ENCODE assay signal across 10 cellular contexts in the genomic region with DNA sequence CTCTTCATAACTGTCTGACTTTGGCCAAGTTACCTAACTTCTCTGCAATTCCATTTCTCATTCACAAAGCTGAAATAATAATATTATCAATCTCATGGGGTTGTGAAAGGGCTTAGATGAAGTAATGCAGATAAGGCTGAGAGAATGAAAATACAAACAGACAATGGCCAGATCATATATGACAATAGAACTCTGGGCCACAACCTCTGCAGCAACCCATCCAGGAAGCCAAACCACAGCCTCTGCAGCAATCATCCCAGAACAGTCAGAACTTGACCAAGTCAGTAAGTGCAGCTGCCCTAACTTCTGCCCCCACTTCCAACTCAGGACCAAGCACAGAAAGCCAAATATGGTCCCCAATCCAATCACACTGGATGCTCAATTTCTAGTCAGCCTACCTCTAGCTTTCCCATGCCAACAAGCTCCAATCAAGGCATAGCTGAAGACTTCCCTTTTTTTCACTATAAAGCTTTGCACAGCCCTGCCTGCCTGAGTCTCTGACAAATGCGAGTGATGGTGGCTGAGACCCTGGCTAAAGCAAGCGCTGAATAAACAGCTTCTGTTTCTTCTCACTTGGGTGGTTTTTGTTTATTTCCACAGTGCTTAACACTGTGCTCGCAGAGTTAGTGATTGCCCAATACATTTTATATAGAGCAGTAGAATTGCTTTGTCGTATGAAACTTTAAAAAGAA. TPM values are rescaled to one million over a fixed set of nuclear protein-coding genes. Genes with fewer than 3 reads are reported as not detected.
DNase-seq lines count a peak whose midpoint lies in the region; ATAC-seq and TF ChIP-seq lines count a peak whose summit lies in the region.
"Had no signal": no experiment of that assay in that cellular context is flagged by ENCODE, and none has a peak within 500 bp of the region (broad histone marks: within the 10 kb centered on the region; RNA-seq: fewer than 3 reads in every experiment).

No MANE protein-coding gene starts in this region.

- H3K36me3 Mint-ChIP-seq in activated CD8-positive, alpha-beta T cell treated with anti-CD3 and anti-CD28 coated beads for 36 hours (ENCODE audit: low read depth): no peaks in the 10 kb centered on the region
- H3K36me3 Mint-ChIP-seq in progenitor cell of endocrine pancreas (ENCODE audit: insufficient read depth): no peaks in the 10 kb centered on the region

- H3K4me3 Mint-ChIP-seq in activated CD8-positive, alpha-beta T cell treated with anti-CD3 and anti-CD28 coated beads for 36 hours: no peak overlapping the region
- no peak overlapping the region for H3K4me3 Mint-ChIP-seq in progenitor cell of endocrine pancreas (ENCODE audit: low read depth)

- CTCF ChIA-PET in activated CD8-positive, alpha-beta T cell treated with anti-CD3 and anti-CD28 coated beads for 36 hours (lab: Charles Lee): interaction anchor here (1.1 to 3.7 kb wide), 8 partner anchors 20 to 481 kb away, joined by 3 to 31 read pairs (median 8); partner anchors contain the start of genes ATP6V1F and TNPO3

- H3K27ac ChIP-seq in DOHH2 (ENCODE audit: low read depth, low read length) (no peak overlapping the region), gastroesophageal sphincter (no peak overlapping the region), left ventricle myocardium inferior (replicated peaks) (no peak overlapping the region)

- POLR2A ChIA-PET in activated CD8-positive, alpha-beta T cell treated with anti-CD3 and anti-CD28 coated beads for 36 hours (lab: Charles Lee): no interaction called here

- ATAC-seq in GM19463 (IDR thresholded peaks at IDR 0.05; ENCODE audit: unreplicated experiment): peak; percentile 81
- peak; percentile 56 for ATAC-seq in HG03196 (IDR thresholded peaks at IDR 0.05; ENCODE audit: unreplicated experiment)
- ATAC-seq in activated CD8-positive, alpha-beta T cell treated with anti-CD3 and anti-CD28 coated beads for 36 hours: peak; percentile 47
- ATAC-seq in gastroesophageal sphincter: no peak

- no peaks in the 10 kb centered on the region for H3K27me3 ChIP-seq in DOHH2 (ENCODE audit: control insufficient read depth, low read length)
- peaks cover 11% of the 10 kb centered on the region for H3K27me3 ChIP-seq in gastroesophageal sphincter
- peaks cover 18% of the 10 kb centered on the region for H3K27me3 ChIP-seq in left ventricle myocardium inferior (ENCODE audit: low read depth)

- DNase-seq in activated CD8-positive, alpha-beta T cell treated with anti-CD3 and anti-CD28 coated beads for 36 hours: peak; percentile 24
- DNase-seq in activated effector memory CD4-positive, alpha-beta T cell treated with anti-CD3 and anti-CD28 coated beads, Interleukin-2, amount 50 U/mL, for 16 hours: no peak
- DNase-seq in left ventricle myocardium inferior: no peak
- DNase-seq in progenitor cell of endocrine pancreas (ENCODE audit: low spot score, unreplicated experiment): no peak
- DNase-seq: activated T-cell treated with anti-CD3 and anti-CD28 coated beads, Interleukin-2, amount 50 U/mL, for 1 hour; NCI-H1048 had no signal

- peaks cover 20% of the 10 kb centered on the region for H3F3A ChIP-seq in DOHH2 (ENCODE audit: control insufficient read depth, insufficient read depth)

- TF ChIP-seq EP300 in gastroesophageal sphincter (IDR thresholded peaks at IDR 0.05): no peak

- no peak overlapping the region for H3K27ac Mint-ChIP-seq in activated CD8-positive, alpha-beta T cell treated with anti-CD3 and anti-CD28 coated beads for 36 hours
- no peak overlapping the region for H3K27ac Mint-ChIP-seq in progenitor cell of endocrine pancreas

- no peak for TF ChIP-seq CTCF in DOHH2 (IDR thresholded peaks at IDR 0.05; ENCODE audit: low read depth, low read length, poor library complexity, severe bottlenecking)
- TF ChIP-seq CTCF in activated CD8-positive, alpha-beta T cell treated with anti-CD3 and anti-CD28 coated beads for 36 hours (IDR thresholded peaks at IDR 0.05): no peak
- no peak for TF ChIP-seq CTCF in gastroesophageal sphincter (IDR thresholded peaks at IDR 0.05)
- no peak for TF ChIP-seq CTCF in left ventricle myocardium inferior (IDR thresholded peaks at IDR 0.05; ENCODE audit: borderline replicate concordance)
- TF ChIP-seq CTCF in progenitor cell of endocrine pancreas (IDR thresholded peaks at IDR 0.05; ENCODE audit: unreplicated experiment): no peak

- peak overlapping the region; percentile 13; the same call in 1 of the 2 replicates for H3K4me2 ChIP-seq in DOHH2 (ENCODE audit: low read length)

- H3K4me1 Mint-ChIP-seq in activated CD8-positive, alpha-beta T cell treated with anti-CD3 and anti-CD28 coated beads for 36 hours (ENCODE audit: low read depth): peaks cover 10% of the 10 kb centered on the region
- peaks cover 1% of the 10 kb centered on the region for H3K4me1 Mint-ChIP-seq in progenitor cell of endocrine pancreas (ENCODE audit: low read depth)

- TF ChIP-seq POLR2A in gastroesophageal sphincter (IDR thresholded peaks at IDR 0.05): no peak

- H3K9me3 ChIP-seq in DOHH2 (ENCODE audit: control insufficient read depth, insufficient read depth, low read length) (no peaks in the 10 kb centered on the region), gastroesophageal sphincter (no peaks in the 10 kb centered on the region), left ventricle myocardium inferior (replicated peaks) (no peaks in the 10 kb centered on the region)

- H3K9me3 Mint-ChIP-seq in activated CD8-positive, alpha-beta T cell treated with anti-CD3 and anti-CD28 coated beads for 36 hours: no peaks in the 10 kb centered on the region
- no peaks in the 10 kb centered on the region for H3K9me3 Mint-ChIP-seq in progenitor cell of endocrine pancreas (ENCODE audit: low read depth)

- H3K4me1 ChIP-seq in DOHH2 (ENCODE audit: control insufficient read depth, low read length) (peaks cover 38% of the 10 kb centered on the region), gastroesophageal sphincter (peaks cover 0 to 5% (median 0%) of the 10 kb centered on the region in 3 donors), left ventricle myocardium inferior (no peaks in the 10 kb centered on the region)

- H3K36me3 ChIP-seq in DOHH2 (ENCODE audit: control insufficient read depth, low read length) (no peaks in the 10 kb centered on the region), gastroesophageal sphincter (no peaks in the 10 kb centered on the region), left ventricle myocardium inferior (no peaks in the 10 kb centered on the region)

- WGBS in gastroesophageal sphincter (ENCODE audit: low coverage in 1 of 2), 2 donors: 32 to 37% methylated on average over 4 of the region's 4 CpGs

- peaks cover 1% of the 10 kb centered on the region for H3K27me3 Mint-ChIP-seq in activated CD8-positive, alpha-beta T cell treated with anti-CD3 and anti-CD28 coated beads for 36 hours
- H3K27me3 Mint-ChIP-seq in progenitor cell of endocrine pancreas: peaks cover 4% of the 10 kb centered on the region

- no peak overlapping the region for H3K4me3 ChIP-seq in DOHH2 (ENCODE audit: low read length)
- H3K4me3 ChIP-seq in gastroesophageal sphincter: no peak overlapping the region
- H3K4me3 ChIP-seq in left ventricle myocardium inferior: no peak overlapping the region

- no peaks in the 10 kb centered on the region for H4K20me1 ChIP-seq in DOHH2 (ENCODE audit: control insufficient read depth, insufficient read depth, low read depth, low read length)

- H3K79me2 ChIP-seq in DOHH2 (ENCODE audit: control insufficient read depth, low read length): no peaks in the 10 kb centered on the region

- intact Hi-C loops in activated CD8-positive, alpha-beta T cell treated with anti-CD3 and anti-CD28 coated beads for 36 hours (cut with micrococcal nuclease): loop anchor here (5.0 kb wide), 1 partner anchor 187 kb away; no protein-coding TSS in a partner anchor
- intact Hi-C loops in left ventricle myocardium inferior (cut with micrococcal nuclease): loop anchor here (10.0 kb wide), 1 partner anchor 185 kb away; no protein-coding TSS in a partner anchor

- H3K9me2 ChIP-seq in DOHH2 (replicated peaks; ENCODE audit: control insufficient read depth, low read length): no peaks in the 10 kb centered on the region

RNA-seq across cellular contexts. Expression of gene TNPO3, which starts 34.8 kb away (rescaled TPM):
- 10 to 100 TPM; 58.4 to 59.3 TPM for total RNA-seq in activated CD8-positive, alpha-beta T cell treated with anti-CD3 and anti-CD28 coated beads for 36 hours
- 10 to 100 TPM; 34.6 to 48.5 (median 45.2) TPM for total RNA-seq in gastroesophageal sphincter
- total RNA-seq in left ventricle myocardium inferior: 32.6 TPM
- 44.8 and 44.9 TPM in 2 replicates for total RNA-seq in progenitor cell of endocrine pancreas

RNA-seq across cellular contexts. Expression of gene TSPAN33, which starts 54.8 kb away (rescaled TPM):
- 10 to 100 TPM in 1 of 2 experiments, 1 to 10 TPM in 1; 9.3 to 11.0 TPM for total RNA-seq in activated CD8-positive, alpha-beta T cell treated with anti-CD3 and anti-CD28 coated beads for 36 hours
- total RNA-seq in gastroesophageal sphincter (10 to 100 TPM in 2 of 4 donors, 1 to 10 TPM in 2; 1.9 to 15.5 (median 9.9) TPM), left ventricle myocardium inferior (9.7 TPM), progenitor cell of endocrine pancreas (22.2 and 24.5 TPM in 2 replicates)
